Comparison of ENCODE assay signal across 26 cellular contexts in the genomic region with DNA sequence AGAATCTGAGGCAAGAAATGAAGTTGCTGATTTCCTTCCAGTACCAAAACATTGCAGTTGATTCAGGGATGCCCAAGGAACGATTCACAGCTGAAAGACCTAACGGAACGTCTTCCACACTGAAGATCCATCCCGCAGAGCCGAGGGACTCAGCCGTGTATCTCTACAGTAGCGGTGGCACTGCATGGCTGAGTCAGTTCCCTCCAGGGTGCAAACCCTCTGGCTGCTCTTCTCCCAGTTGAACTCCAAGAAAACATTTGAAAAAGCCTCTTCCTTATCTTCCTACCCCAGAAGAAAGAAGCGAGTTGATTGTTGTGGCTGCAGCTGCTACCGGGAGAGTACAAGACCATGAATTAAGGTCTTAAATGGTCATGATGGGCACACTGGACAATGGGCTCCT.
"Had no signal": no experiment of that assay in that cellular context is flagged by ENCODE, and none has a peak within 500 bp of the region (broad histone marks: within the 10 kb centered on the region; RNA-seq: fewer than 3 reads in every experiment).

No MANE protein-coding gene starts in this region.

- H3K36me3 ChIP-seq: adrenal gland, Peyer's patch had no signal

- DNase-seq: activated CD4-positive, alpha-beta memory T cell treated with anti-CD3 and anti-CD28 coated beads, Interleukin-2, amount 10 ng/mL, durations not matched to agents 7 days and 5 days; activated CD4-positive, alpha-beta T cell treated with anti-CD3 and anti-CD28 coated beads, Interleukin-2, amount 10 ng/mL, durations not matched to agents 7 days and 5 days; activated CD4-positive, CD25-positive, alpha-beta regulatory T cell; activated naive CD4-positive, alpha-beta T cell treated with anti-CD3 and anti-CD28 coated beads, Interleukin-2, amount 50 U/mL, for 16 hours; activated naive CD8-positive, alpha-beta T cell treated with anti-CD3 and anti-CD28 coated beads, Interleukin-2, amount 10 ng/mL, durations not matched to agents 7 days and 5 days; activated T-cell treated with anti-CD3 and anti-CD28 coated beads for 4 hours; activated T-cell treated with anti-CD3 and anti-CD28 coated beads, Interleukin-2, amount 50 U/mL, for 72 hours; adrenal gland; anterior cingulate cortex; central memory CD4-positive, alpha-beta T cell; Karpas-422; NCI-H1048; NCI-H1417; NCI-H1930; NCI-H2107; NCI-H345; NCI-H510A treated with DMSO at 0.1 percent for 48 hours; NCI-H69; NK-92 treated with Interleukin-12 subunit alpha and Interleukin-12 subunit beta, amount 100 ng/mL, for 24 hours; OCI-M1; Peyer's patch; SHP77; T-cell; T-helper 2 cell; T1000 had no signal

- H3K27me3 ChIP-seq: adrenal gland, Peyer's patch had no signal

- H3K9me3 ChIP-seq: adrenal gland, Peyer's patch had no signal

- ATAC-seq: T-cell had no signal

- H3K4me1 ChIP-seq: adrenal gland, Peyer's patch had no signal

- H3K27ac ChIP-seq: adrenal gland, Peyer's patch, VCaP had no signal

- H3K4me3 ChIP-seq: adrenal gland, Peyer's patch had no signal
